ENCODE assay signal across 10 cellular contexts in genomic region chr22:38033522-38034277, GRCh38. TPM values are rescaled to one million over a fixed set of nuclear protein-coding genes. Genes with fewer than 3 reads are reported as not detected.
DNase-seq lines count a peak whose midpoint lies in the region; ATAC-seq, FAIRE-seq and TF ChIP-seq lines count a peak whose summit lies in the region.
"Had no signal": no experiment of that assay in that cellular context is flagged by ENCODE, and none has a peak within 500 bp of the region (broad histone marks: within the 10 kb centered on the region; RNA-seq: fewer than 3 reads in every experiment).

No MANE protein-coding gene starts in this region.

- no TSS peak for BruUV-seq in GM12878 (replicated peaks; lab: Mats Ljungman, UMichigan)

- no peak for ATAC-seq in GM12878
- no peak for ATAC-seq in HG03342 (IDR thresholded peaks at IDR 0.05; ENCODE audit: unreplicated experiment)
- ATAC-seq: natural killer cell had no signal

- TF ChIP-seq EP300 in GM12878 (IDR thresholded peaks at IDR 0.05; ENCODE audit: borderline replicate concordance in 1 of 2, control insufficient read depth in 1 of 2, low read depth in 2 of 2, low read length in 2 of 2): no peak
- TF ChIP-seq EP300 in sigmoid colon (IDR thresholded peaks at IDR 0.05): no peak

- CTCF ChIA-PET in GM12878 (lab: Yijun Ruan, JAX): interaction anchor here (0.9 to 1.9 kb wide), 3 partner anchors 19 to 68 kb away, joined by 3 to 10 read pairs (median 4); no protein-coding TSS in a partner anchor

- DNase-seq in H7 (peak; percentile 64), GM12878 (ENCODE audit: low read depth, low spot score) (no peak), left kidney (ENCODE audit: low read depth, low spot score) (peak; percentile 63), sigmoid colon (peak; percentile 82), NCI-H524 treated with DMSO at 0.1 percent for 48 hours (lab: John Stamatoyannopoulos, UW) (no peak), activated T-cell treated with anti-CD3 and anti-CD28 coated beads for 4 hours (no peak), foreskin fibroblast (no peak)
- DNase-seq: activated CD8-positive, alpha-beta memory T cell treated with anti-CD3 and anti-CD28 coated beads, Interleukin-2, amount 50 U/mL, for 4 hours; natural killer cell had no signal

- no peak overlapping the region for H3K9ac ChIP-seq in GM12878 (ENCODE audit: control insufficient read depth, insufficient read depth, low read length)

- H3K4me2 ChIP-seq in GM12878 (ENCODE audit: control insufficient read depth, insufficient read depth): no peak overlapping the region

- intact Hi-C loops in GM12878 (cut with micrococcal nuclease; ENCODE audit: unreplicated experiment): no loop called here
- intact Hi-C loops in sigmoid colon (cut with DNase I): no loop called here

- no peak for TF ChIP-seq CTCF in GM12878 (IDR thresholded peaks at IDR 0.05 in 2 of 3, conservative IDR thresholded peaks at IDR 0.05 in 1 of 3; ENCODE audit: control insufficient read depth in 2 of 3, extremely low read depth in 1 of 3, insufficient read depth in 1 of 3, low read depth in 3 of 3, low read length in 3 of 3)
- TF ChIP-seq CTCF in sigmoid colon (IDR thresholded peaks at IDR 0.05): no peak
- TF ChIP-seq CTCF in foreskin fibroblast (IDR thresholded peaks at IDR 0.05; ENCODE audit: low read depth, low read length): no peak

- TF ChIP-seq RAD21 in GM12878 (IDR thresholded peaks at IDR 0.05; ENCODE audit: insufficient read depth, low read depth, low read length): no peak

- SMC1A ChIA-PET in GM12878 (lab: Charles Lee; ENCODE audit: uncharacterized antibody, unreplicated experiment): no interaction called here

- WGBS in GM12878 (ENCODE audit: insufficient coverage, insufficient replicate concordance, low lambda C conversion rate, missing lambda C conversion rate): 48% methylated on average over 20 of the region's 27 CpGs
- WGBS in sigmoid colon, 2 donors: 84 to 89% methylated on average over 27 of the region's 27 CpGs

- TF ChIP-seq POLR2A in GM12878 (IDR thresholded peaks at IDR 0.05; ENCODE audit: low read depth, low read length): no peak
- no peak for TF ChIP-seq POLR2A in sigmoid colon (IDR thresholded peaks at IDR 0.05)

- RAD21 ChIA-PET in GM12878 (lab: Charles Lee; ENCODE audit: unreplicated experiment): interaction anchor here (1.3 kb wide), 1 partner anchor 18 kb away, joined by 9 read pairs; no protein-coding TSS in a partner anchor

- no peak for FAIRE-seq in GM12878 (lab: Jason Lieb, UNC)

- H3K9me3 ChIP-seq in GM12878 (replicated peaks; ENCODE audit: control insufficient read depth, insufficient read depth, low read length) (no peaks in the 10 kb centered on the region), sigmoid colon (no peaks in the 10 kb centered on the region)

- H3K36me3 ChIP-seq in H7 (replicated peaks; ENCODE audit: control insufficient read depth, insufficient read depth, low read length): no peaks in the 10 kb centered on the region
- no peaks in the 10 kb centered on the region for H3K36me3 ChIP-seq in GM12878 (ENCODE audit: control insufficient read depth in 2 of 2, insufficient read depth in 2 of 2, low read length in 1 of 2)
- H3K36me3 ChIP-seq in sigmoid colon: no peaks in the 10 kb centered on the region

- H3K4me1 ChIP-seq in GM12878 (ENCODE audit: control insufficient read depth, insufficient read depth, low read length) (peaks cover 7% of the 10 kb centered on the region; the same call in 1 of the 2 replicates), sigmoid colon (peaks cover 0 to 44% (median 26%) of the 10 kb centered on the region in 4 donors)

- POLR2A ChIA-PET in GM12878 (lab: Charles Lee): interaction anchor here (0.6 kb wide), 1 partner anchor 132 kb away, joined by 3 read pairs; no protein-coding TSS in a partner anchor

- no peaks in the 10 kb centered on the region for H4K20me1 ChIP-seq in GM12878 (ENCODE audit: control insufficient read depth, insufficient read depth)

- H3K27ac ChIP-seq in GM12878 (ENCODE audit: control insufficient read depth, insufficient read depth) (no peak overlapping the region), sigmoid colon (peak overlapping the region; percentile 68 to 86 (median 74))

- no peak overlapping the region for H2AFZ ChIP-seq in GM12878 (ENCODE audit: control insufficient read depth, low read depth, low read length)

- H3K79me2 ChIP-seq in GM12878 (ENCODE audit: control insufficient read depth, insufficient read depth, low read length): no peaks in the 10 kb centered on the region

- no peaks in the 10 kb centered on the region for H3K27me3 ChIP-seq in H7 (ENCODE audit: control insufficient read depth, insufficient read depth, low read length)
- no peaks in the 10 kb centered on the region; a peak in 1 of 4 replicates for H3K27me3 ChIP-seq in GM12878 (replicated peaks in 1 of 2; ENCODE audit: control insufficient read depth in 2 of 2, insufficient read depth in 2 of 2, low read length in 1 of 2)
- no peaks in the 10 kb centered on the region for H3K27me3 ChIP-seq in sigmoid colon

- in situ Hi-C loops in GM12878 (cut with MboI): no loop called here

- H3K4me3 ChIP-seq in H7 (ENCODE audit: insufficient read depth, low read depth, low read length) (no peak overlapping the region), GM12878 (no peak overlapping the region), sigmoid colon (no peak overlapping the region), foreskin fibroblast (ENCODE audit: low read depth in 1 of 2, low read length in 2 of 2) (no peak overlapping the region)

TF ChIP-seq in GM12878, 131 proteins besides CTCF, POLR2A, EP300 and RAD21 (continues in another document):
- TF ChIP-seq FOXK2 (IDR thresholded peaks at IDR 0.05): no peak

RNA-seq across cellular contexts. Expression of gene PICK1, which starts 23.5 kb away (rescaled TPM):
- total RNA-seq in H7 (2014; rRNA removed; shearing (Covaris generic)): 19.4 and 20.3 TPM in 2 replicates
- 37.1 and 39.3 TPM in 2 replicates for total RNA-seq in GM12878 (2013; cell fraction: nucleolus; rRNA removed)
- total RNA-seq in GM12878 (2014; rRNA removed) (12.6 and 13.7 TPM in 2 replicates), GM12878 (2014; rRNA removed; fragmentation: Illumina TruSeq; extraction: Trizol) (7.8 and 10.5 TPM in 2 replicates), GM12878 (2021) (11.6 and 15.9 TPM in 2 replicates), sigmoid colon (10 to 100 TPM; 14.3 to 21.7 (median 17.2) TPM)
- 4.3 TPM for polyA plus RNA-seq in GM12878 (2011; ENCODE audit: low read depth)
- polyA plus RNA-seq in GM12878 (2011; rRNA removed) (8.7 and 14.4 TPM in 2 replicates), GM12878 (2014; fragmentation: Illumina TruSeq; extraction: Trizol) (6.7 and 10.4 TPM in 2 replicates), GM12878 (2014; fragmentation: Nextera tagmentation; extraction: Ambion mirVana) (under 1 TPM; 0.07 to 0.84 TPM), GM12878 (2014; rRNA removed) (14.8 and 19.2 TPM in 2 replicates), GM12878 (2016; fragmentation: Nextera tagmentation; extraction: Ambion mirVana) (10 to 100 TPM; 10.6 to 11.3 TPM), sigmoid colon (10 to 100 TPM; 21.0 to 38.9 (median 25.4) TPM)
- 12.0 and 21.4 TPM in 2 replicates for polyA plus RNA-seq in GM12878 (2011; cell fraction: cytosol; rRNA removed)
- polyA plus RNA-seq in GM12878 (2011; cell fraction: nucleus; rRNA removed): 73.0 and 76.7 TPM in 2 replicates
- polyA plus RNA-seq in GM12878 (2012): 8.4 and 10.9 TPM in 2 replicates
- polyA minus RNA-seq in GM12878 (2011; rRNA and poly(A)+ RNA removed): 15.9 and 23.6 TPM in 2 replicates
- 3.2 and 4.9 TPM in 2 replicates for polyA minus RNA-seq in GM12878 (2011; cell fraction: cytosol; rRNA and poly(A)+ RNA removed)
- polyA minus RNA-seq in GM12878 (2011; cell fraction: nucleus; rRNA and poly(A)+ RNA removed): 11.8 and 15.8 TPM in 2 replicates

RNA-seq across cellular contexts. Expression of gene SOX10, which starts 49.3 kb away (rescaled TPM):
- total RNA-seq in H7 (2014; rRNA removed; shearing (Covaris generic)): 3.5 and 3.7 TPM in 2 replicates
- total RNA-seq in GM12878 (2013; cell fraction: nucleolus; rRNA removed): not detected in 2 replicates
- total RNA-seq in GM12878 (2014; rRNA removed) (not detected in 2 replicates), GM12878 (2014; rRNA removed; fragmentation: Illumina TruSeq; extraction: Trizol) (not detected in 2 replicates), GM12878 (2021) (not detected in 2 replicates), sigmoid colon (10 to 100 TPM in 1 of 4 donors, 1 to 10 TPM in 3; 3.8 to 17.5 (median 8.4) TPM)
- polyA plus RNA-seq in GM12878 (2011; ENCODE audit: low read depth): not detected
- polyA plus RNA-seq in GM12878 (2011; rRNA removed) (not detected in 2 replicates), GM12878 (2014; fragmentation: Illumina TruSeq; extraction: Trizol) (not detected in 2 replicates), GM12878 (2014; fragmentation: Nextera tagmentation; extraction: Ambion mirVana) (not detected), GM12878 (2014; rRNA removed) (not detected in 2 replicates), GM12878 (2016; fragmentation: Nextera tagmentation; extraction: Ambion mirVana) (under 1 TPM in 1 of 2 experiments, not detected in 1; 0.05 TPM), sigmoid colon (1 to 10 TPM in 2 of 3 donors, under 1 TPM in 1; 0.23 to 2.8 (median 1.8) TPM)
- polyA plus RNA-seq in GM12878 (2011; cell fraction: cytosol; rRNA removed): not detected in 2 replicates
- not detected in 2 replicates for polyA plus RNA-seq in GM12878 (2011; cell fraction: nucleus; rRNA removed)
- 0.11 TPM in 1 of 2 replicates, not detected in the other for polyA plus RNA-seq in GM12878 (2012)
- polyA minus RNA-seq in GM12878 (2011; rRNA and poly(A)+ RNA removed): not detected in 2 replicates
- not detected in 2 replicates for polyA minus RNA-seq in GM12878 (2011; cell fraction: cytosol; rRNA and poly(A)+ RNA removed)
- polyA minus RNA-seq in GM12878 (2011; cell fraction: nucleus; rRNA and poly(A)+ RNA removed): not detected in 2 replicates
- total RNA-seq: natural killer cell had no signal

RNA-seq across cellular contexts. Expression of gene SLC16A8, which starts 50.3 kb away (rescaled TPM):
- total RNA-seq in H7 (2014; rRNA removed; shearing (Covaris generic)): not detected in 2 replicates
- total RNA-seq in GM12878 (2013; cell fraction: nucleolus; rRNA removed): not detected in 2 replicates
- total RNA-seq in GM12878 (2014; rRNA removed): not detected in 2 replicates
- total RNA-seq in GM12878 (2014; rRNA removed; fragmentation: Illumina TruSeq; extraction: Trizol): not detected in 2 replicates
- not detected in 2 replicates for total RNA-seq in GM12878 (2021)
- polyA plus RNA-seq in GM12878 (2011; ENCODE audit: low read depth): not detected
- polyA plus RNA-seq in GM12878 (2011; rRNA removed): not detected in 2 replicates
- not detected in 2 replicates for polyA plus RNA-seq in GM12878 (2011; cell fraction: cytosol; rRNA removed)
- polyA plus RNA-seq in GM12878 (2011; cell fraction: nucleus; rRNA removed): not detected in 2 replicates
- polyA plus RNA-seq in GM12878 (2012): not detected in 2 replicates
- polyA plus RNA-seq in GM12878 (2014; fragmentation: Illumina TruSeq; extraction: Trizol): not detected in 2 replicates
- not detected for polyA plus RNA-seq in GM12878 (2014; fragmentation: Nextera tagmentation; extraction: Ambion mirVana)
- not detected in 2 replicates for polyA plus RNA-seq in GM12878 (2014; rRNA removed)
- polyA plus RNA-seq in GM12878 (2016; fragmentation: Nextera tagmentation; extraction: Ambion mirVana): not detected
- not detected in 2 replicates for polyA minus RNA-seq in GM12878 (2011; rRNA and poly(A)+ RNA removed)
- not detected in 2 replicates for polyA minus RNA-seq in GM12878 (2011; cell fraction: cytosol; rRNA and poly(A)+ RNA removed)
- not detected in 2 replicates for polyA minus RNA-seq in GM12878 (2011; cell fraction: nucleus; rRNA and poly(A)+ RNA removed)
- under 1 TPM in 2 of 4 donors, not detected in 2; 0.55 to 0.71 TPM for total RNA-seq in sigmoid colon
- polyA plus RNA-seq in sigmoid colon: under 1 TPM in 1 of 3 donors, not detected in 2; 0.20 TPM

Comparison
In these comparisons a context has a peak if more than half of its experiments do, and no peak if none do; other contexts are left out.
1. DNase-seq: peak in H7 (single experiment), left kidney (single experiment) and sigmoid colon (single experiment); none in GM12878 (single experiment), NCI-H524 treated with DMSO at 0.1 percent for 48 hours (single experiment), activated T-cell treated with anti-CD3 and anti-CD28 coated beads for 4 hours (single experiment) and foreskin fibroblast (0 of 2).